15 cellular contexts compared by ENCODE assay signal in genomic region chr10:46442681-46443275, GRCh38. TPM values are rescaled to one million over a fixed set of nuclear protein-coding genes. Genes with fewer than 3 reads are reported as not detected.
DNase-seq lines count a peak whose midpoint lies in the region; ATAC-seq and TF ChIP-seq lines count a peak whose summit lies in the region.
"Not testable (repeated sequence)": the region's sequence is repeated elsewhere in the genome, so short reads cannot be mapped to it uniquely, and the experiment has no call there.
"Had no signal": no experiment of that assay in that cellular context is flagged by ENCODE, and none has a peak within 500 bp of the region (broad histone marks: within the 10 kb centered on the region; RNA-seq: fewer than 3 reads in every experiment).

No MANE protein-coding gene starts in this region.

- not testable (repeated sequence) for TF ChIP-seq CTCF in C4-2B (conservative IDR thresholded peaks at IDR 0.05); right atrium auricular region (IDR thresholded peaks at IDR 0.05); sigmoid colon (IDR thresholded peaks at IDR 0.05)

- H3K9me3 ChIP-seq in HUES48 (ENCODE audit: control insufficient read depth, insufficient read depth, low read length); right atrium auricular region; sigmoid colon: not testable (repeated sequence)

- 59 to 69% methylated on average over 9 to 10 of the region's 10 CpGs for WGBS in sigmoid colon, 2 donors

- DNase-seq in amniotic epithelial cell (ENCODE audit: low read depth) (peak; percentile 70), Right ventricle myocardium inferior (ENCODE audit: missing footprints) (peak; percentile 20), kidney tubule cell (ENCODE audit: low spot score) (peak; percentile 1)
- DNase-seq in right atrium auricular region (ENCODE audit: low spot score); sigmoid colon: not testable (repeated sequence)

- H3K4me3 ChIP-seq in HUES48 (ENCODE audit: low read depth, low read length); right atrium auricular region; sigmoid colon: not testable (repeated sequence)

- not testable (repeated sequence) for TF ChIP-seq EP300 in sigmoid colon (IDR thresholded peaks at IDR 0.05)

- H3K36me3 ChIP-seq in HUES48 (ENCODE audit: control insufficient read depth, insufficient read depth, low read length); right atrium auricular region; sigmoid colon: not testable (repeated sequence)

- not testable (repeated sequence) for H3K4me1 ChIP-seq in HUES48 (ENCODE audit: control insufficient read depth, insufficient read depth, low read length); right atrium auricular region
- H3K4me1 ChIP-seq in sigmoid colon, result peaks cover 0 to 21% (median 15%) of the 10 kb centered on the region in 4 donors

- intact Hi-C loops in Right ventricle myocardium inferior (cut with DNase I); sigmoid colon (cut with DNase I): not testable (repeated sequence)

- H3K9ac ChIP-seq in HUES48 (ENCODE audit: low read depth, low read length), result not testable (repeated sequence)

- TF ChIP-seq POLR2A in sigmoid colon (IDR thresholded peaks at IDR 0.05), result not testable (repeated sequence)

- peak overlapping the region; percentile 91 for H3K27ac ChIP-seq in C4-2B
- peak overlapping the region; percentile 5 for H3K27ac ChIP-seq in HUES48 (ENCODE audit: low read depth, low read length)
- H3K27ac ChIP-seq in right atrium auricular region, result peak overlapping the region; percentile 48 to 75
- H3K27ac ChIP-seq in sigmoid colon, result peak overlapping the region in 3 of 4 donors; percentile 71 to 81 (median 78)

- ATAC-seq in Right ventricle myocardium inferior, result peak; percentile 40

- not testable (repeated sequence) for H3K27me3 ChIP-seq in HUES48 (ENCODE audit: control insufficient read depth, insufficient read depth, low read length); right atrium auricular region; sigmoid colon

RNA-seq across cellular contexts. Expression of gene NPY4R, which starts 23.0 kb away (rescaled TPM):
- total RNA-seq in Right ventricle myocardium inferior (not detected), right atrium auricular region (not detected), sigmoid colon (1 to 10 TPM; 1.5 to 6.6 (median 4.1) TPM)
- 1 to 10 TPM in 2 of 3 donors, under 1 TPM in 1; 0.46 to 3.1 (median 2.4) TPM for polyA plus RNA-seq in sigmoid colon
- total RNA-seq: A673; Calu3; CD8-positive, alpha-beta T cell; G401; H1; NCI-H460; PC-3; RPMI7951 had no signal

Comparison
In these comparisons a context has a peak if more than half of its experiments do, and no peak if none do; other contexts are left out.
1. H3K27ac ChIP-seq: peak in every context shown above with its lines; median percentile 91 in C4-2B; 78 in sigmoid colon; 62 in right atrium auricular region; 5 in HUES48.